Comparison of ENCODE assay signal across 8 cellular contexts in the genomic region with DNA sequence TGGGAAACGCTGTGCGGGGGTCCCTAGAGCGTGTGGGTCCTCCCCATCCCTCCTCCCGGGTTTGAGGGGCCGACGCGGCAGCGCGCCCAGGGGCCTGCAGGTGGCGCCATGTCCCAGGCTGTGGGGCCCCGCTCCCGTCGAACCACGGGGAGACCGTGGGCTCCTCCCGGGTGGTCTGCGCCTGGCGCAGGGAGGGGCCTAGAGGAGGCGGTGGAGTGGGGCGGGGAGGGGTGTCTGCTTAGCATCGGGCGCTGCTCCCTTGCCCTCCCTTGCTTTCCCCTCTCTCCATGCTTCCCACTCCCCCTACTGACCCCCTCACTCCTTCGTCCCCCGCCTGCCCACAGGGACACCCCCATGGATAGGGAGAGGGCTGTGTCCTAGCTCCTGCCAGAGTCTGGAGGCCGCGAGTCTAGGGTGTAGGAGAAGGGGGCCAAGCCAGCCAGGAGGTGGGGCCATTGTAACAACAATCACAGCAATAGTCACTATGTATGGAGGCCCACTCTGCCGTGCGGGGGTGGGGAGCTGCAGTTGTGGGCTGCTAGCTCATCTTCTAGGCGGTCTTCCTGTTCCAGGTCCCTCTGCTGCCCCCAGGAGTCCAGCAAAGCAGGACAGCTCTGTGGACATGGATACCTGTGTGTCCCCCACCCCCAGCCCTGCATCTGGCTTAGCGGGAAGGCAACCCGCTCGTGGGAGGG. TPM values are rescaled to one million over a fixed set of nuclear protein-coding genes. Genes with fewer than 3 reads are reported as not detected.
DNase-seq lines count a peak whose midpoint lies in the region; ATAC-seq and TF ChIP-seq lines count a peak whose summit lies in the region.

No MANE protein-coding gene starts in this region.

- peak overlapping the region in 1 of 4 experiments; percentile 30 for H3K4me3 ChIP-seq in fibroblast of lung (replicated peaks in 1 of 4; ENCODE audit: control extremely low read depth in 1 of 4, insufficient read depth in 1 of 4, low read depth in 3 of 4, low read length in 4 of 4)
- H3K4me3 ChIP-seq in uterus = no peak overlapping the region

- H3K27me3 Mint-ChIP-seq in natural killer cell (ENCODE audit: low read depth in 2 of 2) (no peaks in the 10 kb centered on the region), neural crest cell (ENCODE audit: low read depth) (no peaks in the 10 kb centered on the region)
- H3K27me3 Mint-ChIP-seq in natural killer cell treated with Interleukin-12 subunit alpha and Interleukin-12 subunit beta and Interleukin-15 and Interleukin-18, amount 100 ng/mL, for 72 hours = no peaks in the 10 kb centered on the region

- H3K27me3 ChIP-seq in fibroblast of lung (ENCODE audit: control insufficient read depth, insufficient read depth, low read length) (peaks cover 2% of the 10 kb centered on the region), uterus (no peaks in the 10 kb centered on the region)

- H3K27ac Mint-ChIP-seq in natural killer cell (no peak overlapping the region), neural crest cell (ENCODE audit: unreplicated experiment) (no peak overlapping the region)
- no peak overlapping the region for H3K27ac Mint-ChIP-seq in natural killer cell treated with Interleukin-12 subunit alpha and Interleukin-12 subunit beta and Interleukin-15 and Interleukin-18, amount 100 ng/mL, for 72 hours

- no peaks in the 10 kb centered on the region for H3K9me3 Mint-ChIP-seq in natural killer cell
- H3K9me3 Mint-ChIP-seq in natural killer cell treated with Interleukin-12 subunit alpha and Interleukin-12 subunit beta and Interleukin-15 and Interleukin-18, amount 100 ng/mL, for 72 hours = no peaks in the 10 kb centered on the region
- no peaks in the 10 kb centered on the region for H3K9me3 Mint-ChIP-seq in neural crest cell

- intact Hi-C loops in natural killer cell (cut with micrococcal nuclease) (loop anchor here (1.0 kb wide), 1 partner anchor 266 kb away; no protein-coding TSS in a partner anchor), uterus (cut with DNase I; ENCODE audit: low total_unique reads) (loop anchor here (10.0 kb wide), 1 partner anchor 212 kb away; no protein-coding TSS in a partner anchor)

- H3K79me2 ChIP-seq in fibroblast of lung (ENCODE audit: control insufficient read depth, insufficient read depth, low read length) = no peaks in the 10 kb centered on the region

- H3K4me1 ChIP-seq in fibroblast of lung (ENCODE audit: control insufficient read depth, extremely low read depth, insufficient read depth, low read length) (no peaks in the 10 kb centered on the region), uterus (peaks cover 0 to 4% of the 10 kb centered on the region in 2 donors)

- peak overlapping the region; percentile 7 for H2AFZ ChIP-seq in fibroblast of lung (ENCODE audit: low read length)

- no peaks in the 10 kb centered on the region for H4K20me1 ChIP-seq in fibroblast of lung (ENCODE audit: control insufficient read depth, extremely low read depth, insufficient read depth, low read length)

- H3K4me3 Mint-ChIP-seq in natural killer cell (no peak overlapping the region), neural crest cell (peak overlapping the region; percentile 7)
- no peak overlapping the region for H3K4me3 Mint-ChIP-seq in natural killer cell treated with Interleukin-12 subunit alpha and Interleukin-12 subunit beta and Interleukin-15 and Interleukin-18, amount 100 ng/mL, for 72 hours

- H3K36me3 Mint-ChIP-seq in natural killer cell (no peaks in the 10 kb centered on the region), neural crest cell (ENCODE audit: low read depth) (no peaks in the 10 kb centered on the region)
- H3K36me3 Mint-ChIP-seq in natural killer cell treated with Interleukin-12 subunit alpha and Interleukin-12 subunit beta and Interleukin-15 and Interleukin-18, amount 100 ng/mL, for 72 hours = no peaks in the 10 kb centered on the region

- peak; percentile 47 to 60 (median 55) for ATAC-seq in natural killer cell
- no peak for ATAC-seq in natural killer cell treated with Interleukin-12 subunit alpha and Interleukin-12 subunit beta and Interleukin-15 and Interleukin-18, amount 100 ng/mL, for 72 hours
- ATAC-seq in HG03432 (IDR thresholded peaks at IDR 0.05; ENCODE audit: unreplicated experiment) = no peak

- H3K9ac ChIP-seq in fibroblast of lung (ENCODE audit: insufficient read depth, low read length) = no peak overlapping the region

- DNase-seq in natural killer cell (peak; percentile 33), NCI-H2227 treated with DMSO at 0.1 percent for 48 hours (lab: John Stamatoyannopoulos, UW) (peak; percentile 23), activated T-cell treated with anti-CD3 and anti-CD28 coated beads for 1 hour (ENCODE audit: low read depth) (peak; percentile 44), fibroblast of lung (ENCODE audit: low read depth in 2 of 2) (peak; percentile 67 to 70), neural crest cell (ENCODE audit: low read depth, low spot score) (peak; percentile 80), uterus (peak; percentile 49 to 62)
- no peak for DNase-seq in natural killer cell treated with Interleukin-12 subunit alpha and Interleukin-12 subunit beta and Interleukin-15 and Interleukin-18, amount 100 ng/mL, for 72 hours (ENCODE audit: low spot score)

- H3K36me3 ChIP-seq in fibroblast of lung (ENCODE audit: control insufficient read depth, insufficient read depth, low read length) (no peaks in the 10 kb centered on the region), uterus (no peaks in the 10 kb centered on the region)

- H3K27ac ChIP-seq in fibroblast of lung (ENCODE audit: insufficient read depth, low read length) = no peak overlapping the region
- H3K27ac ChIP-seq in uterus = no peak overlapping the region

- peak; percentile 52 for TF ChIP-seq CTCF in natural killer cell (IDR thresholded peaks at IDR 0.05)
- peak; percentile 61 to 78 for TF ChIP-seq CTCF in fibroblast of lung (conservative IDR thresholded peaks at IDR 0.05 in 1 of 2, IDR thresholded peaks at IDR 0.05 in 1 of 2; ENCODE audit: low read depth in 1 of 2, low read length in 2 of 2)
- TF ChIP-seq CTCF in neural crest cell (conservative IDR thresholded peaks at IDR 0.05) = peak; percentile 79
- peak; percentile 60 to 73 (median 64) for TF ChIP-seq CTCF in uterus (IDR thresholded peaks at IDR 0.05)

- H3K9me3 ChIP-seq in fibroblast of lung (ENCODE audit: control insufficient read depth, insufficient read depth, low read depth, low read length) (no peaks in the 10 kb centered on the region), uterus (no peaks in the 10 kb centered on the region)

- TF ChIP-seq POLR2A in uterus (IDR thresholded peaks at IDR 0.05) = no peak

- H3K4me1 Mint-ChIP-seq in natural killer cell (peaks cover 14 to 22% of the 10 kb centered on the region in 2 donors), neural crest cell (peaks cover 14% of the 10 kb centered on the region)
- H3K4me1 Mint-ChIP-seq in natural killer cell treated with Interleukin-12 subunit alpha and Interleukin-12 subunit beta and Interleukin-15 and Interleukin-18, amount 100 ng/mL, for 72 hours (ENCODE audit: low read depth in 2 of 2) = peaks cover 18 to 20% of the 10 kb centered on the region in 2 donors

- peak overlapping the region; percentile 15 for H3K4me2 ChIP-seq in fibroblast of lung (ENCODE audit: extremely low read depth, insufficient read depth, low read length)

RNA-seq across cellular contexts. Expression of a gene that starts 51.7 kb away (rescaled TPM):
- total RNA-seq in natural killer cell = 10 to 100 TPM; 63.7 to 74.0 (median 70.0) TPM
- total RNA-seq in natural killer cell treated with Interleukin-12 subunit alpha and Interleukin-12 subunit beta and Interleukin-15 and Interleukin-18, amount 100 ng/mL, for 72 hours = 10 to 100 TPM; 62.3 to 84.5 TPM
- 26.3 and 26.5 TPM in 2 replicates for total RNA-seq in fibroblast of lung
- 61.3 and 83.2 TPM in 2 replicates for polyA plus RNA-seq in fibroblast of lung
- polyA plus RNA-seq in fibroblast of lung (2012) = 110 and 113 TPM in 2 replicates
- 17.2 and 23.5 TPM in 2 replicates for polyA minus RNA-seq in fibroblast of lung (ENCODE audit: low replicate concordance)
- 97.2 and 98.5 TPM in 2 replicates for total RNA-seq in neural crest cell
- total RNA-seq in uterus = 10 to 100 TPM; 48.0 to 73.8 (median 57.9) TPM

Comparison
In these comparisons a context has a peak if more than half of its experiments do, and no peak if none do; other contexts are left out.
1. ATAC-seq: peak in natural killer cell (3 of 3); none in natural killer cell treated with Interleukin-12 subunit alpha and Interleukin-12 subunit beta and Interleukin-15 and Interleukin-18, amount 100 ng/mL, for 72 hours (0 of 2) and HG03432 (single experiment).
2. Peak in every context shown above with its lines, with median percentiles within 50 percentile points of each other: CTCF ChIP-seq.